Comparison of ENCODE assay signal across 10 cellular contexts in genomic region chr10:29699621-29700020, GRCh38.
"Had no signal": no experiment of that assay in that cellular context is flagged by ENCODE, and none has a peak within 500 bp of the region (broad histone marks: within the 10 kb centered on the region; RNA-seq: fewer than 3 reads in every experiment).

No MANE protein-coding gene starts in this region.

- H3K4me2 ChIP-seq: neural progenitor cell had no signal

- H2AFZ ChIP-seq: neural progenitor cell, parathyroid adenoma had no signal

- H3K36me3 ChIP-seq: left lung, neural progenitor cell, transverse colon had no signal

- H3K27ac ChIP-seq: left lung, neural progenitor cell, parathyroid adenoma had no signal

- H3K9ac ChIP-seq: neural progenitor cell, parathyroid adenoma had no signal

- DNase-seq: activated CD4-positive, alpha-beta memory T cell treated with anti-CD3 and anti-CD28 coated beads for 36 hours; activated gamma-delta T cell; activated T-cell treated with anti-CD3 and anti-CD28 coated beads, Interleukin-2, amount 50 U/mL, for 48 hours; left lung; right cardiac atrium; transverse colon had no signal

- H3K9me3 ChIP-seq: left lung, transverse colon had no signal

- H3K4me3 ChIP-seq: left lung, neural progenitor cell, transverse colon had no signal

- H3K27me3 ChIP-seq: left lung, neural progenitor cell, transverse colon had no signal

- ATAC-seq: esophagus mucosa; left lung; right cardiac atrium; stimulated activated effector memory CD8-positive, alpha-beta T cell treated with anti-CD3 and anti-CD28 coated beads, Interleukin-12 subunit alpha, Interleukin-12 subunit beta, amount 100 ng/mL, for 72 hours had no signal
